Comparison of ENCODE assay signal across 1 cellular context in genomic region chr10:96545558-96545957, GRCh38. TPM values are rescaled to one million over a fixed set of nuclear protein-coding genes. Genes with fewer than 3 reads are reported as not detected.
"Had no signal": no experiment of that assay in that cellular context is flagged by ENCODE, and none has a peak within 500 bp of the region (broad histone marks: within the 10 kb centered on the region; RNA-seq: fewer than 3 reads in every experiment).

No MANE protein-coding gene starts in this region.

RNA-seq across cellular contexts. Expression of gene TLL2, which starts 31.8 kb away (rescaled TPM):
- total RNA-seq: SJSA1 had no signal
